8 cellular contexts compared by ENCODE assay signal in genomic region chr13:25005050-25005497, GRCh38.
DNase-seq lines count a peak whose midpoint lies in the region; ATAC-seq and TF ChIP-seq lines count a peak whose summit lies in the region.
"Not testable (repeated sequence)": the region's sequence is repeated elsewhere in the genome, so short reads cannot be mapped to it uniquely, and the experiment has no call there.

No MANE protein-coding gene starts in this region.

- POLR2A ChIA-PET in activated CD8-positive, alpha-beta T cell treated with anti-CD3 and anti-CD28 coated beads, Interleukin-2, amount 10 ng/mL, durations not matched to agents 7 days and 5 days (lab: Charles Lee): not testable (repeated sequence)

- CTCF ChIA-PET in activated CD8-positive, alpha-beta T cell treated with anti-CD3 and anti-CD28 coated beads, Interleukin-2, amount 10 ng/mL, durations not matched to agents 7 days and 5 days (lab: Charles Lee): interaction anchor here (0.8 to 1.6 kb wide), 4 partner anchors 10 to 109 kb away, joined by 3 to 8 read pairs (median 5); no protein-coding TSS in a partner anchor

- H3K4me1 ChIP-seq in skeletal muscle satellite cell (ENCODE audit: control insufficient read depth, insufficient read depth, low read length): peaks cover 20% of the 10 kb centered on the region

- H3K36me3 Mint-ChIP-seq in CD14-positive monocyte; activated CD8-positive, alpha-beta T cell treated with anti-CD3 and anti-CD28 coated beads, Interleukin-2, amount 10 ng/mL, durations not matched to agents 7 days and 5 days (ENCODE audit: low read depth): not testable (repeated sequence)

- H3K9ac ChIP-seq in skeletal muscle satellite cell (ENCODE audit: low read depth, low read length): not testable (repeated sequence)

- in situ Hi-C loops in KBM-7 (cut with MboI; ENCODE audit: low pct_unique_long_range_greater_than_20kb, low sequenced_read_pairs): not testable (repeated sequence)

- not testable (repeated sequence) for H3K9me3 ChIP-seq in skeletal muscle satellite cell (replicated peaks; ENCODE audit: low read length)

- not testable (repeated sequence) for H3K36me3 ChIP-seq in skeletal muscle satellite cell (ENCODE audit: insufficient read depth, low read length)

- H3K9me3 Mint-ChIP-seq in CD14-positive monocyte; activated CD8-positive, alpha-beta T cell treated with anti-CD3 and anti-CD28 coated beads, Interleukin-2, amount 10 ng/mL, durations not matched to agents 7 days and 5 days (ENCODE audit: insufficient read depth): not testable (repeated sequence)

- ATAC-seq in GM18907 (IDR thresholded peaks at IDR 0.05; ENCODE audit: unreplicated experiment) (peak; percentile 68), esophagus mucosa (peak; percentile 67), left colon (peak; percentile 87)
- ATAC-seq in activated CD8-positive, alpha-beta T cell treated with anti-CD3 and anti-CD28 coated beads, Interleukin-2, amount 10 ng/mL, durations not matched to agents 7 days and 5 days: peak; percentile 73

- not testable (repeated sequence) for H3K4me1 Mint-ChIP-seq in CD14-positive monocyte; activated CD8-positive, alpha-beta T cell treated with anti-CD3 and anti-CD28 coated beads, Interleukin-2, amount 10 ng/mL, durations not matched to agents 7 days and 5 days (ENCODE audit: low read depth)

- H3K27me3 Mint-ChIP-seq in CD14-positive monocyte (ENCODE audit: low read depth in 3 of 3): peaks cover 40 to 66% (median 51%) of the 10 kb centered on the region in 3 donors
- H3K27me3 Mint-ChIP-seq in activated CD8-positive, alpha-beta T cell treated with anti-CD3 and anti-CD28 coated beads, Interleukin-2, amount 10 ng/mL, durations not matched to agents 7 days and 5 days (ENCODE audit: low read depth): peaks cover 48% of the 10 kb centered on the region

- H3K27me3 ChIP-seq in skeletal muscle satellite cell (ENCODE audit: control insufficient read depth, insufficient read depth, low read length): not testable (repeated sequence)

- intact Hi-C loops in CD14-positive monocyte (cut with micrococcal nuclease); left colon (cut with DNase I, micrococcal nuclease): not testable (repeated sequence)

- H3K4me2 ChIP-seq in skeletal muscle satellite cell (ENCODE audit: low read length): peak overlapping the region; percentile 58

- TF ChIP-seq CTCF in CD14-positive monocyte (IDR thresholded peaks at IDR 0.05): not testable (repeated sequence)

- not testable (repeated sequence) for DNase-seq in CD14-positive monocyte (ENCODE audit: low spot score); activated CD8-positive, alpha-beta T cell treated with anti-CD3 and anti-CD28 coated beads, Interleukin-2, amount 10 ng/mL, durations not matched to agents 7 days and 5 days; left colon
- peak; percentile 56 for DNase-seq in KBM-7
- DNase-seq in NOMO-1 treated with DMSO at 0.1 percent for 48 hours (lab: John Stamatoyannopoulos, UW; ENCODE audit: unreplicated experiment): peak; percentile 44

- H3K4me3 ChIP-seq in skeletal muscle satellite cell (ENCODE audit: low read length): peak overlapping the region; percentile 18

- peak overlapping the region; percentile 12 to 80 for H3K4me3 Mint-ChIP-seq in CD14-positive monocyte
- H3K4me3 Mint-ChIP-seq in activated CD8-positive, alpha-beta T cell treated with anti-CD3 and anti-CD28 coated beads, Interleukin-2, amount 10 ng/mL, durations not matched to agents 7 days and 5 days: not testable (repeated sequence)

- not testable (repeated sequence) for H3K27ac Mint-ChIP-seq in CD14-positive monocyte; activated CD8-positive, alpha-beta T cell treated with anti-CD3 and anti-CD28 coated beads, Interleukin-2, amount 10 ng/mL, durations not matched to agents 7 days and 5 days
